1 cellular context compared by ENCODE assay signal in genomic region chrX:12965390-12965940, GRCh38.
TF ChIP-seq lines count a peak whose summit lies in the region.

No MANE protein-coding gene starts in this region.

TF ChIP-seq in GM23338, 12 proteins besides CTCF, POLR2A, EP300 and RAD21 (continued from another document):
- TF ChIP-seq REST (IDR thresholded peaks at IDR 0.05; ENCODE audit: unreplicated experiment): no peak
TF ChIP-seq in GM23338: peak in this region for 1.
